Comparison of ENCODE assay signal across 1 cellular context in the genomic region with DNA sequence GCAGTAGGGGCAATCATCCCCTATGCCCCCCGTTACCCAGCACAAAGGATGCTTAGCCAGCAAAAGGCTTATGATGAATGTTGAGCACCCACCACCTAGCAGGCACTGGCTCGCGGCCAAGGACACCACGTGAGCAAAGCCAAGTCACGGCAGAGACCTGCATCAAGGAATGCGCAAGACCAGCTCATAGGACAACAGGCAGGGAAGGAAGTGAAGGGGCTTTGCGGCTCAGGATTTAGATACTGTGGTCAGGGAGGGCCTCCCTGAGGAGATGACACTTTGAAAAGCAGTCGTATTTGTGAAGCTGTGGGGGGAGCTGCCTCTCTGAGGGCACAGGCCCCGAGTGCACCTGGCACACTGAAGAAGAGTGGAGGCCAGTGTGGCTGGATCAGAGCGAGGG.
TF ChIP-seq lines count a peak whose summit lies in the region.

No MANE protein-coding gene starts in this region.

TF ChIP-seq in K562, 482 proteins besides CTCF, POLR2A, EP300 and RAD21 (continued from another document):
- TF ChIP-seq RNF2 (IDR thresholded peaks at IDR 0.05): no peak
- TF ChIP-seq, protein P1, sequence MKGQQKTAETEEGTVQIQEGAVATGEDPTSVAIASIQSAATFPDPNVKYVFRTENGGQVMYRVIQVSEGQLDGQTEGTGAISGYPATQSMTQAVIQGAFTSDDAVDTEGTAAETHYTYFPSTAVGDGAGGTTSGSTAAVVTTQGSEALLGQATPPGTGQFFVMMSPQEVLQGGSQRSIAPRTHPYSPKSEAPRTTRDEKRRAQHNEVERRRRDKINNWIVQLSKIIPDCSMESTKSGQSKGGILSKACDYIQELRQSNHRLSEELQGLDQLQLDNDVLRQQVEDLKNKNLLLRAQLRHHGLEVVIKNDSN (CRISPR knock-in tag; IDR thresholded peaks at IDR 0.05): peak; percentile 81
- TF ChIP-seq, protein P2, sequence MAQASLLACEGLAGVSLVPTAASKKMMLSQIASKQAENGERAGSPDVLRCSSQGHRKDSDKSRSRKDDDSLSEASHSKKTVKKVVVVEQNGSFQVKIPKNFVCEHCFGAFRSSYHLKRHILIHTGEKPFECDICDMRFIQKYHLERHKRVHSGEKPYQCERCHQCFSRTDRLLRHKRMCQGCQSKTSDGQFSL (CRISPR knock-in tag; IDR thresholded peaks at IDR 0.05): 0 out of 2 replicates have a peak, but pooled peaks have one; percentile 12
- TF ChIP-seq, protein P2 (tag; IDR thresholded peaks at IDR 0.05): no peak
